15 cellular contexts compared by ENCODE assay signal in genomic region chr4:55169352-55169959, GRCh38. TPM values are rescaled to one million over a fixed set of nuclear protein-coding genes. Genes with fewer than 3 reads are reported as not detected.
A peak's percentile ranks its signal among the peaks of the same experiment; 100 is the strongest.
DNase-seq lines count a peak whose midpoint lies in the region; ATAC-seq, FAIRE-seq and TF ChIP-seq lines count a peak whose summit lies in the region.
"Had no signal": no experiment of that assay in that cellular context is flagged by ENCODE, and none has a peak within 500 bp of the region (broad histone marks: within the 10 kb centered on the region; RNA-seq: fewer than 3 reads in every experiment).

No MANE protein-coding gene starts in this region.

- no peak for TF ChIP-seq POLR2A in gastroesophageal sphincter (IDR thresholded peaks at IDR 0.05)

- H3K4me1 ChIP-seq in gastroesophageal sphincter: no peaks in the 10 kb centered on the region
- H3K4me1 ChIP-seq: thyroid gland had no signal

- H3K27ac Mint-ChIP-seq in neural crest cell (ENCODE audit: unreplicated experiment): no peak overlapping the region
- H3K27ac Mint-ChIP-seq: activated CD4-positive, alpha-beta T cell treated with anti-CD3 and anti-CD28 coated beads for 36 hours; activated T-cell treated with anti-CD3 and anti-CD28 coated beads, Interleukin-2, amount 50 U/mL, for 24 hours; CD4-positive, alpha-beta memory T cell had no signal

- FAIRE-seq in GM19239 (lab: Jason Lieb, UNC): no peak

- no peaks in the 10 kb centered on the region for H3K27me3 Mint-ChIP-seq in neural crest cell (ENCODE audit: low read depth)

- H3K27ac ChIP-seq in gastroesophageal sphincter: no peak overlapping the region
- H3K27ac ChIP-seq: thyroid gland had no signal

- H3K4me3 ChIP-seq in epithelial cell of esophagus (ENCODE audit: low read length): no peak overlapping the region
- no peak overlapping the region for H3K4me3 ChIP-seq in gastroesophageal sphincter
- H3K4me3 ChIP-seq: thyroid gland had no signal

- TF ChIP-seq CTCF in epithelial cell of esophagus (IDR thresholded peaks at IDR 0.05; ENCODE audit: insufficient read depth, low read depth, low read length, missing control alignments) (no peak), neural crest cell (conservative IDR thresholded peaks at IDR 0.05) (no peak), gastroesophageal sphincter (IDR thresholded peaks at IDR 0.05) (no peak)

- TF ChIP-seq EP300 in gastroesophageal sphincter (IDR thresholded peaks at IDR 0.05): no peak

- peaks cover 7% of the 10 kb centered on the region for H3K9me3 Mint-ChIP-seq in neural crest cell
- H3K9me3 Mint-ChIP-seq: activated T-cell treated with anti-CD3 and anti-CD28 coated beads, Interleukin-2, amount 50 U/mL, for 24 hours had no signal

- peaks cover 9% of the 10 kb centered on the region for H3K36me3 Mint-ChIP-seq in neural crest cell (ENCODE audit: low read depth)
- H3K36me3 Mint-ChIP-seq: CD4-positive, alpha-beta memory T cell had no signal

- no peaks in the 10 kb centered on the region for H3K9me3 ChIP-seq in gastroesophageal sphincter
- H3K9me3 ChIP-seq: thyroid gland had no signal

- 0 to 61% methylated on average over 1 to 5 of the region's 12 CpGs for WGBS in gastroesophageal sphincter (ENCODE audit: low coverage in 1 of 2), 2 donors

- peak overlapping the region; percentile 47 for H3K4me3 Mint-ChIP-seq in neural crest cell
- H3K4me3 Mint-ChIP-seq: activated CD4-positive, alpha-beta T cell treated with anti-CD3 and anti-CD28 coated beads for 36 hours; activated T-cell treated with anti-CD3 and anti-CD28 coated beads, Interleukin-2, amount 50 U/mL, for 24 hours; CD4-positive, alpha-beta memory T cell had no signal

- ATAC-seq in HG03521 (IDR thresholded peaks at IDR 0.05; ENCODE audit: unreplicated experiment): no peak
- ATAC-seq in gastroesophageal sphincter: no peak
- ATAC-seq: activated CD4-positive, alpha-beta T cell treated with anti-CD3 and anti-CD28 coated beads for 36 hours had no signal

- no peaks in the 10 kb centered on the region for H3K27me3 ChIP-seq in gastroesophageal sphincter
- H3K27me3 ChIP-seq: thyroid gland had no signal

- no peaks in the 10 kb centered on the region for H3K36me3 ChIP-seq in gastroesophageal sphincter
- H3K36me3 ChIP-seq: thyroid gland had no signal

- DNase-seq in DMS153 (lab: John Stamatoyannopoulos, UW) (peak; percentile 61), DMS153 treated with DMSO at 0.1 percent for 48 hours (lab: John Stamatoyannopoulos, UW; ENCODE audit: unreplicated experiment) (no peak), NCI-H510A treated with DMSO at 0.1 percent for 48 hours (lab: John Stamatoyannopoulos, UW) (peak; percentile 70), epithelial cell of esophagus (ENCODE audit: low read depth) (peak; percentile 83), neural crest cell (ENCODE audit: low read depth, low spot score) (peak; percentile 37), GM19239 (ENCODE audit: insufficient read length, low spot score) (no peak)
- DNase-seq: 8988T; activated CD4-positive, alpha-beta T cell treated with anti-CD3 and anti-CD28 coated beads for 36 hours; activated T-cell treated with anti-CD3 and anti-CD28 coated beads, Interleukin-2, amount 50 U/mL, for 24 hours; CD4-positive, alpha-beta memory T cell; thyroid gland had no signal

- peaks cover 33% of the 10 kb centered on the region for H3K4me1 Mint-ChIP-seq in neural crest cell
- H3K4me1 Mint-ChIP-seq: activated CD4-positive, alpha-beta T cell treated with anti-CD3 and anti-CD28 coated beads for 36 hours; CD4-positive, alpha-beta memory T cell had no signal

RNA-seq across cellular contexts. Expression of gene KDR, which starts 44.1 kb away (rescaled TPM):
- total RNA-seq in neural crest cell: 0.12 TPM in 1 of 2 replicates, not detected in the other
- 10 to 100 TPM; 24.7 to 66.9 (median 33.4) TPM for total RNA-seq in gastroesophageal sphincter
- total RNA-seq: activated CD4-positive, alpha-beta T cell treated with anti-CD3 and anti-CD28 coated beads for 36 hours; CD4-positive, alpha-beta memory T cell; osteoblast; T-helper 1 cell treated with Interleukin-12 subunit alpha and Interleukin-12 subunit beta and Interleukin-4 antibody, amounts not matched to agents 30 ng/mL and 1 ng/mL, for 36 hours had no signal

Comparison
In these comparisons a context has a peak if more than half of its experiments do, and no peak if none do; other contexts are left out.
1. DNase-seq: peak in DMS153 (single experiment), NCI-H510A treated with DMSO at 0.1 percent for 48 hours (single experiment), epithelial cell of esophagus (single experiment) and neural crest cell (single experiment); none in DMS153 treated with DMSO at 0.1 percent for 48 hours (single experiment) and GM19239 (single experiment).
2. RNA of gene KDR, which starts 44.1 kb away (total RNA-seq): 24.7 to 66.9 TPM in gastroesophageal sphincter; 0.12 TPM in neural crest cell; every median in the first group is over 10 times any median in the second.